In the genomic region with DNA sequence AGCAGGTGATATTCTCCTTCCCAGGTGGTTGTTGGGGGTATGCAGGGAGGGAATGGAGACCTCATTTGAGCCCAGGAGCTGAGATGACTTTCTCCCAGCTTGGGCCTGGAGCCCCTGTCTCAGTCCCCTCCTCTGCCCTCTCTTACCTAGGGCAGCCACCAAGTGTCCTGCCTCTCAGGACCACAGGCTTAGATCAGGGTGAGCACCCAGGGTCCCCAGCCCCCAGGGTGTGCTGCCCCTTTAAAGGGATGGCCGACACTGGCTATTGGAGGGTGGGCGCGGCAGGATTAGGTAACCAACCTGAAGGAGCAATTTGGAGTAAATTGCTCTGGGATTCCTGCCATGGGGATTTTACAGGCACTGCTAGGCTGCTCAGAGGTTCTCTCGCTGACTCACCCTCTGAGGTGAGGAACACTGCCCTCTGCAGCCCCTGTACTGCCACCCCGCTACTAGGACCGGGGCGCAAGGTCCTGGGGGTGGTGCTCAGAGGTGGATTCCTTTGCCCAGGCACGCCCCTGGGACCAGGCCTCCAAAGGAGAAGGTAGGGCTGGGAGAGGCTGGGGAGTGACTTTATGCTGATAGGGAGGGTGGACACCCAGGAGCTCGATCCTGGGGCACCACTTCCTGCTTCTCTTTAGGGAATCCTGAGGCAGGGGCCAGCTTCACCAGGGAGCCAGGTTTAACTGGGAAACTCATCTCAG, we compare ENCODE assay signal across 8 cellular contexts. TPM values are rescaled to one million over a fixed set of nuclear protein-coding genes. Genes with fewer than 3 reads are reported as not detected.
A peak's percentile ranks its signal among the peaks of the same experiment; 100 is the strongest.
DNase-seq lines count a peak whose midpoint lies in the region; ATAC-seq and TF ChIP-seq lines count a peak whose summit lies in the region.

No MANE protein-coding gene starts in this region.

- peak overlapping the region; percentile 84 for H3K4me3 Mint-ChIP-seq in activated CD4-positive, alpha-beta memory T cell treated with anti-CD3 and anti-CD28 coated beads, Interleukin-2, amount 10 ng/mL, durations not matched to agents 7 days and 5 days

- DNase-seq in A673 (ENCODE audit: low spot score) = peak; percentile 39
- DNase-seq in NCI-H1436 (lab: John Stamatoyannopoulos, UW) = peak; percentile 65
- DNase-seq in activated CD4-positive, alpha-beta memory T cell treated with anti-CD3 and anti-CD28 coated beads, Interleukin-2, amount 10 ng/mL, durations not matched to agents 7 days and 5 days = no peak
- no peak for DNase-seq in stimulated activated naive CD8-positive, alpha-beta T cell treated with anti-CD3 and anti-CD28 coated beads, Interleukin-15, Interleukin-2, amounts not matched to agents 100 U/mL and 50 U/mL, for 24 hours
- DNase-seq in esophagus muscularis mucosa (ENCODE audit: extremely low spot score) = no peak

- H3K27ac Mint-ChIP-seq in activated CD4-positive, alpha-beta memory T cell treated with anti-CD3 and anti-CD28 coated beads, Interleukin-2, amount 10 ng/mL, durations not matched to agents 7 days and 5 days = peak overlapping the region; percentile 31

- peaks cover 2% of the 10 kb centered on the region for H3K27me3 Mint-ChIP-seq in activated CD4-positive, alpha-beta memory T cell treated with anti-CD3 and anti-CD28 coated beads, Interleukin-2, amount 10 ng/mL, durations not matched to agents 7 days and 5 days

- BruUV-seq in A673 (replicated peaks; lab: Mats Ljungman, UMichigan) = no TSS peak

- H3K9me3 ChIP-seq in A673 (ENCODE audit: low read depth, low read length, poor library complexity, severe bottlenecking) (no peaks in the 10 kb centered on the region), ES-I3 (ENCODE audit: control insufficient read depth, insufficient read depth, low read length) (no peaks in the 10 kb centered on the region), esophagus muscularis mucosa (no peaks in the 10 kb centered on the region)

- H3K9me3 Mint-ChIP-seq in activated CD4-positive, alpha-beta memory T cell treated with anti-CD3 and anti-CD28 coated beads, Interleukin-2, amount 10 ng/mL, durations not matched to agents 7 days and 5 days = no peaks in the 10 kb centered on the region

- WGBS in esophagus muscularis mucosa = 90% methylated on average over 3 of the region's 9 CpGs

- TF ChIP-seq CTCF in A673 (conservative IDR thresholded peaks at IDR 0.05; ENCODE audit: low read depth, low read length) (0 out of 2 replicates have a peak, but pooled peaks have one; percentile 25), esophagus muscularis mucosa (IDR thresholded peaks at IDR 0.05) (no peak)

- POLR2A ChIA-PET in A673 (lab: Charles Lee; ENCODE audit: low non-redundant PET) = interaction anchor here (0.5 to 0.6 kb wide), 2 partner anchors 409 to 974 kb away, joined by 3 to 9 read pairs; no protein-coding TSS in a partner anchor
- POLR2A ChIA-PET in activated CD4-positive, alpha-beta memory T cell treated with anti-CD3 and anti-CD28 coated beads, Interleukin-2, amount 10 ng/mL, durations not matched to agents 7 days and 5 days (lab: Charles Lee) = interaction anchor here (0.9 to 5.8 kb wide), 8 partner anchors 9 to 334 kb away, joined by 3 to 62 read pairs (median 6); a partner anchor contains a TSS

- CTCF ChIA-PET in A673 (lab: Charles Lee) = no interaction called here
- CTCF ChIA-PET in activated CD4-positive, alpha-beta memory T cell treated with anti-CD3 and anti-CD28 coated beads, Interleukin-2, amount 10 ng/mL, durations not matched to agents 7 days and 5 days (lab: Charles Lee) = interaction anchor here (1.6 to 3.4 kb wide), 3 partner anchors 9 to 53 kb away, joined by 3 to 31 read pairs (median 20); no protein-coding TSS in a partner anchor

- no peak for TF ChIP-seq EP300 in esophagus muscularis mucosa (IDR thresholded peaks at IDR 0.05)

- H3K4me1 Mint-ChIP-seq in activated CD4-positive, alpha-beta memory T cell treated with anti-CD3 and anti-CD28 coated beads, Interleukin-2, amount 10 ng/mL, durations not matched to agents 7 days and 5 days = peaks cover 52% of the 10 kb centered on the region

- H3K27ac ChIP-seq in A673 (ENCODE audit: low read depth, low read length, poor library complexity, severe bottlenecking) (no peak overlapping the region), esophagus muscularis mucosa (replicated peaks in 1 of 4) (no peak overlapping the region)

- H3K4me3 ChIP-seq in A673 (ENCODE audit: low read depth, low read length, poor library complexity, severe bottlenecking) = peak overlapping the region; percentile 3
- peak overlapping the region; percentile 80 for H3K4me3 ChIP-seq in iPS-11a (ENCODE audit: low read depth, low read length)
- peak overlapping the region in 2 of 4 donors; percentile 72 to 91 for H3K4me3 ChIP-seq in esophagus muscularis mucosa

- H3K36me3 Mint-ChIP-seq in activated CD4-positive, alpha-beta memory T cell treated with anti-CD3 and anti-CD28 coated beads, Interleukin-2, amount 10 ng/mL, durations not matched to agents 7 days and 5 days (ENCODE audit: low read depth) = no peaks in the 10 kb centered on the region

- intact Hi-C loops in A673 (cut with micrococcal nuclease; ENCODE audit: unreplicated experiment) = no loop called here
- intact Hi-C loops in esophagus muscularis mucosa (cut with DNase I) = no loop called here

- H3K36me3 ChIP-seq in A673 (ENCODE audit: insufficient read depth, low read length, poor library complexity, severe bottlenecking) = no peaks in the 10 kb centered on the region
- no peaks in the 10 kb centered on the region for H3K36me3 ChIP-seq in ES-I3 (ENCODE audit: insufficient read depth, low read length)
- H3K36me3 ChIP-seq in esophagus muscularis mucosa = no peaks in the 10 kb centered on the region

- peak overlapping the region; percentile 68 for H3K9ac ChIP-seq in ES-I3 (ENCODE audit: low read depth, low read length)

- peaks cover 18% of the 10 kb centered on the region for H3K4me1 ChIP-seq in A673 (ENCODE audit: insufficient read depth, low read length, poor library complexity, severe bottlenecking)
- peaks cover 10% of the 10 kb centered on the region; the same call in 1 of the 2 replicates for H3K4me1 ChIP-seq in ES-I3 (ENCODE audit: insufficient read depth, low read length)
- peaks cover 9 to 20% (median 16%) of the 10 kb centered on the region in 4 donors for H3K4me1 ChIP-seq in esophagus muscularis mucosa

- H3K27me3 ChIP-seq in A673 (replicated peaks; ENCODE audit: insufficient read depth, low read depth, low read length, poor library complexity) = no peaks in the 10 kb centered on the region
- peaks cover 0 to 22% (median 0%) of the 10 kb centered on the region in 4 donors for H3K27me3 ChIP-seq in esophagus muscularis mucosa

- TF ChIP-seq POLR2A in esophagus muscularis mucosa (IDR thresholded peaks at IDR 0.05; ENCODE audit: low read depth) = no peak

- ATAC-seq in stimulated activated naive CD8-positive, alpha-beta T cell treated with anti-CD3 and anti-CD28 coated beads, Interleukin-15, Interleukin-2, amounts not matched to agents 100 U/mL and 50 U/mL, for 24 hours = peak; percentile 51
- ATAC-seq in HG03378 (IDR thresholded peaks at IDR 0.05; ENCODE audit: unreplicated experiment) = no peak

RNA-seq across cellular contexts. Expression of a gene that starts 1.5 kb away (rescaled TPM):
- total RNA-seq in A673 (2021) (6.3 and 8.8 TPM in 2 replicates), esophagus muscularis mucosa (10 to 100 TPM in 1 of 4 donors, 1 to 10 TPM in 3; 7.0 to 16.7 (median 8.7) TPM)
- total RNA-seq in activated CD4-positive, alpha-beta memory T cell treated with anti-CD3 and anti-CD28 coated beads, Interleukin-2, amount 10 ng/mL, durations not matched to agents 7 days and 5 days = 100 to 1,000 TPM; 170 to 175 TPM

RNA-seq across cellular contexts. Expression of a gene that starts 58.8 kb away (rescaled TPM):
- total RNA-seq in A673 (2021) (1,074 and 1,080 TPM in 2 replicates), esophagus muscularis mucosa (100 to 1,000 TPM; 124 to 263 (median 189) TPM)
- 100 to 1,000 TPM; 853 to 877 TPM for total RNA-seq in activated CD4-positive, alpha-beta memory T cell treated with anti-CD3 and anti-CD28 coated beads, Interleukin-2, amount 10 ng/mL, durations not matched to agents 7 days and 5 days

Comparison
In these comparisons a context has a peak if more than half of its experiments do, and no peak if none do; other contexts are left out.
1. DNase-seq: peak in A673 (single experiment) and NCI-H1436 (single experiment); none in activated CD4-positive, alpha-beta memory T cell treated with anti-CD3 and anti-CD28 coated beads, Interleukin-2, amount 10 ng/mL, durations not matched to agents 7 days and 5 days (single experiment), stimulated activated naive CD8-positive, alpha-beta T cell treated with anti-CD3 and anti-CD28 coated beads, Interleukin-15, Interleukin-2, amounts not matched to agents 100 U/mL and 50 U/mL, for 24 hours (single experiment) and esophagus muscularis mucosa (single experiment).
2. RNA of a gene that starts 1.5 kb away (total RNA-seq): 170 to 175 TPM in activated CD4-positive, alpha-beta memory T cell treated with anti-CD3 and anti-CD28 coated beads, Interleukin-2, amount 10 ng/mL, durations not matched to agents 7 days and 5 days; 7.0 to 16.7 TPM in esophagus muscularis mucosa and 6.3 to 8.8 TPM in A673; every median in the first group is over 4 times any median in the second.